ENCODE assay signal across 2 cellular contexts in genomic region chr17:79985361-79985760, GRCh38.
TF ChIP-seq lines count a peak whose summit lies in the region.

No MANE protein-coding gene starts in this region.

TF ChIP-seq in SK-N-SH, 30 proteins besides CTCF, POLR2A, EP300 and RAD21 (continued from another document):
- TF ChIP-seq ZBTB33 (IDR thresholded peaks at IDR 0.05; ENCODE audit: borderline replicate concordance, low read depth) (no peak), NRF1 (IDR thresholded peaks at IDR 0.05; ENCODE audit: low read depth, low read length) (no peak), RFX5 (IDR thresholded peaks at IDR 0.05; ENCODE audit: low read length) (no peak), GATA2 (CRISPR knock-in tag; IDR thresholded peaks at IDR 0.05) (no peak)
- TF ChIP-seq, protein P1, sequence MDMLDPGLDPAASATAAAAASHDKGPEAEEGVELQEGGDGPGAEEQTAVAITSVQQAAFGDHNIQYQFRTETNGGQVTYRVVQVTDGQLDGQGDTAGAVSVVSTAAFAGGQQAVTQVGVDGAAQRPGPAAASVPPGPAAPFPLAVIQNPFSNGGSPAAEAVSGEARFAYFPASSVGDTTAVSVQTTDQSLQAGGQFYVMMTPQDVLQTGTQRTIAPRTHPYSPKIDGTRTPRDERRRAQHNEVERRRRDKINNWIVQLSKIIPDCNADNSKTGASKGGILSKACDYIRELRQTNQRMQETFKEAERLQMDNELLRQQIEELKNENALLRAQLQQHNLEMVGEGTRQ (IDR thresholded peaks at IDR 0.05; ENCODE audit: borderline replicate concordance, low read depth, low read length), result no peak
- TF ChIP-seq, protein P2, sequence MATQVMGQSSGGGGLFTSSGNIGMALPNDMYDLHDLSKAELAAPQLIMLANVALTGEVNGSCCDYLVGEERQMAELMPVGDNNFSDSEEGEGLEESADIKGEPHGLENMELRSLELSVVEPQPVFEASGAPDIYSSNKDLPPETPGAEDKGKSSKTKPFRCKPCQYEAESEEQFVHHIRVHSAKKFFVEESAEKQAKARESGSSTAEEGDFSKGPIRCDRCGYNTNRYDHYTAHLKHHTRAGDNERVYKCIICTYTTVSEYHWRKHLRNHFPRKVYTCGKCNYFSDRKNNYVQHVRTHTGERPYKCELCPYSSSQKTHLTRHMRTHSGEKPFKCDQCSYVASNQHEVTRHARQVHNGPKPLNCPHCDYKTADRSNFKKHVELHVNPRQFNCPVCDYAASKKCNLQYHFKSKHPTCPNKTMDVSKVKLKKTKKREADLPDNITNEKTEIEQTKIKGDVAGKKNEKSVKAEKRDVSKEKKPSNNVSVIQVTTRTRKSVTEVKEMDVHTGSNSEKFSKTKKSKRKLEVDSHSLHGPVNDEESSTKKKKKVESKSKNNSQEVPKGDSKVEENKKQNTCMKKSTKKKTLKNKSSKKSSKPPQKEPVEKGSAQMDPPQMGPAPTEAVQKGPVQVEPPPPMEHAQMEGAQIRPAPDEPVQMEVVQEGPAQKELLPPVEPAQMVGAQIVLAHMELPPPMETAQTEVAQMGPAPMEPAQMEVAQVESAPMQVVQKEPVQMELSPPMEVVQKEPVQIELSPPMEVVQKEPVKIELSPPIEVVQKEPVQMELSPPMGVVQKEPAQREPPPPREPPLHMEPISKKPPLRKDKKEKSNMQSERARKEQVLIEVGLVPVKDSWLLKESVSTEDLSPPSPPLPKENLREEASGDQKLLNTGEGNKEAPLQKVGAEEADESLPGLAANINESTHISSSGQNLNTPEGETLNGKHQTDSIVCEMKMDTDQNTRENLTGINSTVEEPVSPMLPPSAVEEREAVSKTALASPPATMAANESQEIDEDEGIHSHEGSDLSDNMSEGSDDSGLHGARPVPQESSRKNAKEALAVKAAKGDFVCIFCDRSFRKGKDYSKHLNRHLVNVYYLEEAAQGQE (IDR thresholded peaks at IDR 0.05; ENCODE audit: low read depth, low read length), result no peak

TF ChIP-seq in SK-N-SH treated with all-trans-retinoic acid at 6 μM for 48 hours, 23 proteins besides CTCF, POLR2A, EP300 and RAD21 (continued from another document):
- no peak for TF ChIP-seq RARB (CRISPR knock-in tag; IDR thresholded peaks at IDR 0.05)
